ENCODE assay signal across 2 cellular contexts in the genomic region with DNA sequence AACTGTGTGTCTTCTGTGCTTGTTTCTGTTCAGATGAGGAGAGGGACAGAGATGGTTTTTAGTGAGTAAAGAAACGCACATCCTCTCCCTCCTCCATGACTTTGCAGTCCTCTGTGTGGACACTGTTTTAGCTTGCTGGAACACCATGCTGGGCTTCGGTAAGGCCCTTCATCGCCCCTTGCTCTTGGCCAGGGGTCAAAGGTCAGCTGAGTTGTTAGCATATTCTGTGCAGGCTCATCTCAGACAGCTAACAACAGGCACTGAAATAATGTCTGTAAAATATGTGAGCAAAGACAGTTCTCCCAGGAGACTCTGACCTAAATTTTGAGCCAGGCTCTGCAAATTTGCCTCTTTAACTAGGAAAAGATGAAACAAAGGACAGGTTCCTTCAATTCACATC.
TF ChIP-seq lines count a peak whose summit lies in the region.

No MANE protein-coding gene starts in this region.

TF ChIP-seq in liver, 16 proteins besides CTCF, POLR2A, EP300 and RAD21:
- TF ChIP-seq NR2F2 (IDR thresholded peaks at IDR 0.05) (peak; percentile 67), SP1 (IDR thresholded peaks at IDR 0.05) (no peak)

TF ChIP-seq in HepG2, 621 proteins besides CTCF, POLR2A, EP300 and RAD21:
- TF ChIP-seq ZNF251 (CRISPR knock-in tag; IDR thresholded peaks at IDR 0.05) (no peak), ZNF24 (IDR thresholded peaks at IDR 0.05) (no peak), ZSCAN20 (CRISPR knock-in tag; IDR thresholded peaks at IDR 0.05; ENCODE audit: borderline replicate concordance) (no peak), SIN3A (IDR thresholded peaks at IDR 0.05; ENCODE audit: borderline replicate concordance, low read depth, low read length) (no peak), ZNF772 (CRISPR knock-in tag; IDR thresholded peaks at IDR 0.05) (no peak), DNMT1 (CRISPR knock-in tag; IDR thresholded peaks at IDR 0.05) (no peak), RBM22 (optimal IDR thresholded peaks at IDR 0.05; ENCODE audit: low read length) (no peak), NFKB2 (CRISPR knock-in tag; IDR thresholded peaks at IDR 0.05; ENCODE audit: borderline replicate concordance) (no peak), SETDB1 (CRISPR knock-in tag; IDR thresholded peaks at IDR 0.05; ENCODE audit: borderline replicate concordance) (no peak), ZNF737 (CRISPR knock-in tag; IDR thresholded peaks at IDR 0.05; ENCODE audit: borderline replicate concordance) (no peak), ZKSCAN5 (CRISPR knock-in tag; IDR thresholded peaks at IDR 0.05) (no peak)
- TF ChIP-seq, protein P1, sequence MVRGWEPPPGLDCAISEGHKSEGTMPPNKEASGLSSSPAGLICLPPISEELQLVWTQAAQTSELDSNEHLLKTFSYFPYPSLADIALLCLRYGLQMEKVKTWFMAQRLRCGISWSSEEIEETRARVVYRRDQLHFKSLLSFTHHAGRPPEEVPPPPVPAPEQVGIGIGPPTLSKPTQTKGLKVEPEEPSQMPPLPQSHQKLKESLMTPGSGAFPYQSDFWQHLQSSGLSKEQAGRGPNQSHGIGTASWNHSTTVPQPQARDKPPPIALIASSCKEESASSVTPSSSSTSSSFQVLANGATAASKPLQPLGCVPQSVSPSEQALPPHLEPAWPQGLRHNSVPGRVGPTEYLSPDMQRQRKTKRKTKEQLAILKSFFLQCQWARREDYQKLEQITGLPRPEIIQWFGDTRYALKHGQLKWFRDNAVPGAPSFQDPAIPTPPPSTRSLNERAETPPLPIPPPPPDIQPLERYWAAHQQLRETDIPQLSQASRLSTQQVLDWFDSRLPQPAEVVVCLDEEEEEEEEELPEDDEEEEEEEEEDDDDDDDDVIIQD (CRISPR knock-in tag; IDR thresholded peaks at IDR 0.05; ENCODE audit: low read depth) = no peak
- TF ChIP-seq, protein P2, sequence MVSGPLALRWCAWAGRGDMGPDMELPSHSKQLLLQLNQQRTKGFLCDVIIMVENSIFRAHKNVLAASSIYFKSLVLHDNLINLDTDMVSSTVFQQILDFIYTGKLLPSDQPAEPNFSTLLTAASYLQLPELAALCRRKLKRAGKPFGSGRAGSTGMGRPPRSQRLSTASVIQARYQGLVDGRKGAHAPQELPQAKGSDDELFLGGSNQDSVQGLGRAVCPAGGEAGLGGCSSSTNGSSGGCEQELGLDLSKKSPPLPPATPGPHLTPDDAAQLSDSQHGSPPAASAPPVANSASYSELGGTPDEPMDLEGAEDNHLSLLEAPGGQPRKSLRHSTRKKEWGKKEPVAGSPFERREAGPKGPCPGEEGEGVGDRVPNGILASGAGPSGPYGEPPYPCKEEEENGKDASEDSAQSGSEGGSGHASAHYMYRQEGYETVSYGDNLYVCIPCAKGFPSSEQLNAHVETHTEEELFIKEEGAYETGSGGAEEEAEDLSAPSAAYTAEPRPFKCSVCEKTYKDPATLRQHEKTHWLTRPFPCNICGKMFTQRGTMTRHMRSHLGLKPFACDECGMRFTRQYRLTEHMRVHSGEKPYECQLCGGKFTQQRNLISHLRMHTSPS (CRISPR knock-in tag; IDR thresholded peaks at IDR 0.05; ENCODE audit: low read depth) = no peak
- TF ChIP-seq, protein P3, sequence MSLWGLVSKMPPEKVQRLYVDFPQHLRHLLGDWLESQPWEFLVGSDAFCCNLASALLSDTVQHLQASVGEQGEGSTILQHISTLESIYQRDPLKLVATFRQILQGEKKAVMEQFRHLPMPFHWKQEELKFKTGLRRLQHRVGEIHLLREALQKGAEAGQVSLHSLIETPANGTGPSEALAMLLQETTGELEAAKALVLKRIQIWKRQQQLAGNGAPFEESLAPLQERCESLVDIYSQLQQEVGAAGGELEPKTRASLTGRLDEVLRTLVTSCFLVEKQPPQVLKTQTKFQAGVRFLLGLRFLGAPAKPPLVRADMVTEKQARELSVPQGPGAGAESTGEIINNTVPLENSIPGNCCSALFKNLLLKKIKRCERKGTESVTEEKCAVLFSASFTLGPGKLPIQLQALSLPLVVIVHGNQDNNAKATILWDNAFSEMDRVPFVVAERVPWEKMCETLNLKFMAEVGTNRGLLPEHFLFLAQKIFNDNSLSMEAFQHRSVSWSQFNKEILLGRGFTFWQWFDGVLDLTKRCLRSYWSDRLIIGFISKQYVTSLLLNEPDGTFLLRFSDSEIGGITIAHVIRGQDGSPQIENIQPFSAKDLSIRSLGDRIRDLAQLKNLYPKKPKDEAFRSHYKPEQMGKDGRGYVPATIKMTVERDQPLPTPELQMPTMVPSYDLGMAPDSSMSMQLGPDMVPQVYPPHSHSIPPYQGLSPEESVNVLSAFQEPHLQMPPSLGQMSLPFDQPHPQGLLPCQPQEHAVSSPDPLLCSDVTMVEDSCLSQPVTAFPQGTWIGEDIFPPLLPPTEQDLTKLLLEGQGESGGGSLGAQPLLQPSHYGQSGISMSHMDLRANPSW (CRISPR knock-in tag; IDR thresholded peaks at IDR 0.05; ENCODE audit: borderline replicate concordance) = no peak
- TF ChIP-seq, protein P4, sequence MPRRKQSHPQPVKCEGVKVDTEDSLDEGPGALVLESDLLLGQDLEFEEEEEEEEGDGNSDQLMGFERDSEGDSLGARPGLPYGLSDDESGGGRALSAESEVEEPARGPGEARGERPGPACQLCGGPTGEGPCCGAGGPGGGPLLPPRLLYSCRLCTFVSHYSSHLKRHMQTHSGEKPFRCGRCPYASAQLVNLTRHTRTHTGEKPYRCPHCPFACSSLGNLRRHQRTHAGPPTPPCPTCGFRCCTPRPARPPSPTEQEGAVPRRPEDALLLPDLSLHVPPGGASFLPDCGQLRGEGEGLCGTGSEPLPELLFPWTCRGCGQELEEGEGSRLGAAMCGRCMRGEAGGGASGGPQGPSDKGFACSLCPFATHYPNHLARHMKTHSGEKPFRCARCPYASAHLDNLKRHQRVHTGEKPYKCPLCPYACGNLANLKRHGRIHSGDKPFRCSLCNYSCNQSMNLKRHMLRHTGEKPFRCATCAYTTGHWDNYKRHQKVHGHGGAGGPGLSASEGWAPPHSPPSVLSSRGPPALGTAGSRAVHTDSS (CRISPR knock-in tag; conservative IDR thresholded peaks at IDR 0.05) = no peak
- TF ChIP-seq, protein P5, sequence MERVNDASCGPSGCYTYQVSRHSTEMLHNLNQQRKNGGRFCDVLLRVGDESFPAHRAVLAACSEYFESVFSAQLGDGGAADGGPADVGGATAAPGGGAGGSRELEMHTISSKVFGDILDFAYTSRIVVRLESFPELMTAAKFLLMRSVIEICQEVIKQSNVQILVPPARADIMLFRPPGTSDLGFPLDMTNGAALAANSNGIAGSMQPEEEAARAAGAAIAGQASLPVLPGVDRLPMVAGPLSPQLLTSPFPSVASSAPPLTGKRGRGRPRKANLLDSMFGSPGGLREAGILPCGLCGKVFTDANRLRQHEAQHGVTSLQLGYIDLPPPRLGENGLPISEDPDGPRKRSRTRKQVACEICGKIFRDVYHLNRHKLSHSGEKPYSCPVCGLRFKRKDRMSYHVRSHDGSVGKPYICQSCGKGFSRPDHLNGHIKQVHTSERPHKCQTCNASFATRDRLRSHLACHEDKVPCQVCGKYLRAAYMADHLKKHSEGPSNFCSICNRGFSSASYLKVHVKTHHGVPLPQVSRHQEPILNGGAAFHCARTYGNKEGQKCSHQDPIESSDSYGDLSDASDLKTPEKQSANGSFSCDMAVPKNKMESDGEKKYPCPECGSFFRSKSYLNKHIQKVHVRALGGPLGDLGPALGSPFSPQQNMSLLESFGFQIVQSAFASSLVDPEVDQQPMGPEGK (CRISPR knock-in tag; IDR thresholded peaks at IDR 0.05) = no peak
- TF ChIP-seq, protein P6, sequence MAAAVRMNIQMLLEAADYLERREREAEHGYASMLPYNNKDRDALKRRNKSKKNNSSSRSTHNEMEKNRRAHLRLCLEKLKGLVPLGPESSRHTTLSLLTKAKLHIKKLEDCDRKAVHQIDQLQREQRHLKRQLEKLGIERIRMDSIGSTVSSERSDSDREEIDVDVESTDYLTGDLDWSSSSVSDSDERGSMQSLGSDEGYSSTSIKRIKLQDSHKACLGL (CRISPR knock-in tag; IDR thresholded peaks at IDR 0.05) = no peak
